8 cellular contexts compared by ENCODE assay signal in the genomic region with DNA sequence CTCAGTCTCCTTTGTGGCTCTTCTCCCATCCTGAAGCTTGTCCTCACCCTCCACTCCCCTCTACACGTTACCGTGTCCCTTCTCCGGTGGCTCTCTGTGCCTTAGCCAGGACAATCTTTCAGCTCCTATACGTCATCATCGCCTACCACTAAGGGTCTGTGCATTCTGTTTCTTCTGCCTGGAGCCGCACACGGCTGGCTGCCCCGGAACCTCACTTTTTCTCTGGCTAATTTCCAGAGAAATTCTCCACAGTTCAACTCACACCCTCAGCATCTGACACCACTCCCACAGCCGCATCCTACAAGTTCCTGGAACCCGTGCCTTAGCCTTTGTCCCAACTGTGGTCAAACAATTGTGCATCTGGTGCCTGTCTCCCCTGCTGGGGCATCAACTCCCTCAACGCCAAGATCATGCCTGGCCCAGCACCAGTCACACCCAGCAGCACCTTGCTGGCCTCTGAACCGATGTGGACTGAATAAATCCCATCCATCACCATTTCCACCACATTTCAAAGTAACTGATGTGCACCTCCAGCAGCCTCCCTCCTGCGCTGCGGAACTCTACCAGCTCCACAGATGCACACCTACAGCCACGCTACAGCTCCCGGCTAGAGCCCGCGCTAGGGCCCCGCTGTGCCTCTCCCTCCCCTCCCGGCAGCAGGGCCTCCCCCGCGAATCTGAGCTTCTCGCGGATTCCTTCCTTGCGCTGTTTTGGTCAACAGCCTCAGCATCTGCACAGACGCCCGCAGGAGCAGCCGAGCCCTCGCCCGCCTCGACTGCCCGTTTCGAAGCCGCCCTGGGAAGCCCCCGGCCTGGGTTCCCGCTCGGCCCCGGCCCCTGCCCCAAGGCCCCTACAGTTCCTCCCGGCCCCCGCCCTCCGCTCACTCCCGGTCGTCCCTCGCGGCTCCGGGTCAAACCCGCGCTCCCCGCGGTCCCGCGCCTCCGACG. TPM values are rescaled to one million over a fixed set of nuclear protein-coding genes. Genes with fewer than 3 reads are reported as not detected.
DNase-seq lines count a peak whose midpoint lies in the region; ATAC-seq and TF ChIP-seq lines count a peak whose summit lies in the region.

No MANE protein-coding gene starts in this region.

- H3K9me3 Mint-ChIP-seq in T-helper 1 cell treated with Interleukin-12 subunit alpha and Interleukin-12 subunit beta and Interleukin-4 antibody, amounts not matched to agents 30 μg/mL and 1 μg/mL, for 36 hours, result no peaks in the 10 kb centered on the region

- H3K27me3 ChIP-seq in mammary epithelial cell (ENCODE audit: insufficient read depth, low read length) (no peaks in the 10 kb centered on the region), layer of hippocampus (ENCODE audit: control insufficient read depth, insufficient read depth, low read length) (no peaks in the 10 kb centered on the region)

- DNase-seq in DMS79 treated with DMSO at 0.1 percent for 48 hours (lab: John Stamatoyannopoulos, UW) (peak; percentile 80), HuH-7 (ENCODE audit: low spot score) (peak; percentile 49), mammary epithelial cell (peak; percentile 38), ureter (ENCODE audit: low spot score) (no peak)
- peak; percentile 51 for DNase-seq in stimulated activated CD4-positive, alpha-beta T cell treated with anti-CD3 and anti-CD28 coated beads, Interleukin-1b, Interleukin-23, amount 100 ng/mL, for 48 hours

- intact Hi-C loops in mammary epithelial cell (cut with micrococcal nuclease), result loop anchor here (5.0 to 10.0 kb wide), 2 partner anchors 67 to 195 kb away; partner anchors contain the start of gene LAMP1

- H3K4me1 Mint-ChIP-seq in T-helper 1 cell treated with Interleukin-12 subunit alpha and Interleukin-12 subunit beta and Interleukin-4 antibody, amounts not matched to agents 30 μg/mL and 1 μg/mL, for 36 hours (ENCODE audit: low read depth), result peaks cover 33% of the 10 kb centered on the region

- no peaks in the 10 kb centered on the region for H3K27me3 Mint-ChIP-seq in T-helper 1 cell treated with Interleukin-12 subunit alpha and Interleukin-12 subunit beta and Interleukin-4 antibody, amounts not matched to agents 30 μg/mL and 1 μg/mL, for 36 hours (ENCODE audit: low read depth)

- H4K20me1 ChIP-seq in mammary epithelial cell (ENCODE audit: insufficient read depth, low read length), result peaks cover 7% of the 10 kb centered on the region

- H3K27ac ChIP-seq in mammary epithelial cell (ENCODE audit: insufficient read depth, low read depth, low read length) (peak overlapping the region; percentile 26), layer of hippocampus (ENCODE audit: low read depth, low read length) (peak overlapping the region; percentile 78)

- H3K4me3 Mint-ChIP-seq in T-helper 1 cell treated with Interleukin-12 subunit alpha and Interleukin-12 subunit beta and Interleukin-4 antibody, amounts not matched to agents 30 μg/mL and 1 μg/mL, for 36 hours, result peak overlapping the region; percentile 91

- dilution Hi-C loops in mammary epithelial cell (cut with HindIII; ENCODE audit: low sequenced_read_pairs), result loop anchor here (5.0 kb wide), 1 partner anchor 83 kb away; no protein-coding TSS in a partner anchor

- H3K4me1 ChIP-seq in mammary epithelial cell (ENCODE audit: insufficient read depth, low read length), result peaks cover 35% of the 10 kb centered on the region

- peak overlapping the region; percentile 65 for H3K9ac ChIP-seq in mammary epithelial cell (ENCODE audit: insufficient read depth, low read length)

- TF ChIP-seq CTCF in mammary epithelial cell (conservative IDR thresholded peaks at IDR 0.05 in 1 of 2, IDR thresholded peaks at IDR 0.05 in 1 of 2; ENCODE audit: extremely low read depth in 1 of 2, insufficient read depth in 1 of 2, low read depth in 1 of 2, low read length in 2 of 2), result no peak

- peak overlapping the region; percentile 78 to 87 (median 79) for H3K4me3 ChIP-seq in mammary epithelial cell (replicated peaks in 1 of 3; ENCODE audit: insufficient read depth in 1 of 3, low read depth in 2 of 3, low read length in 3 of 3)

- CTCF ChIA-PET in mammary epithelial cell (lab: Charles Lee; ENCODE audit: low non-redundant PET), result interaction anchor here (0.6 to 0.7 kb wide), 2 partner anchors 72 to 378 kb away, joined by 3 to 4 read pairs; no protein-coding TSS in a partner anchor

- peak overlapping the region; percentile 64 for H3K27ac Mint-ChIP-seq in T-helper 1 cell treated with Interleukin-12 subunit alpha and Interleukin-12 subunit beta and Interleukin-4 antibody, amounts not matched to agents 30 μg/mL and 1 μg/mL, for 36 hours

- 2% methylated on average over 28 of the region's 54 CpGs for WGBS in mammary epithelial cell (ENCODE audit: low coverage, missing lambda C conversion rate)

- H3K9me3 ChIP-seq in mammary epithelial cell (replicated peaks; ENCODE audit: insufficient read depth, low read length), result no peaks in the 10 kb centered on the region

- H3K79me2 ChIP-seq in mammary epithelial cell (ENCODE audit: insufficient read depth, low read length), result peaks cover 93% of the 10 kb centered on the region

- no TSS peak for BruUV-seq in mammary epithelial cell (replicated peaks; lab: Mats Ljungman, UMichigan)

- in situ Hi-C loops in mammary epithelial cell (cut with MboI; ENCODE audit: low sequenced_read_pairs in 2 of 2), result no loop called here

- peak overlapping the region; percentile 86 for H2AFZ ChIP-seq in mammary epithelial cell (ENCODE audit: low read depth, low read length)

- peak overlapping the region; percentile 86 for H3K4me2 ChIP-seq in mammary epithelial cell (ENCODE audit: insufficient read depth, low read depth, low read length)

- no peaks in the 10 kb centered on the region for H3K36me3 Mint-ChIP-seq in T-helper 1 cell treated with Interleukin-12 subunit alpha and Interleukin-12 subunit beta and Interleukin-4 antibody, amounts not matched to agents 30 μg/mL and 1 μg/mL, for 36 hours (ENCODE audit: low read depth)

- peak; percentile 26 for ATAC-seq in GM21528 (IDR thresholded peaks at IDR 0.05; ENCODE audit: low FRiP score, unreplicated experiment)

- peaks cover 2% of the 10 kb centered on the region for H3K36me3 ChIP-seq in mammary epithelial cell (ENCODE audit: insufficient read depth, low read length)

RNA-seq across cellular contexts. Expression of gene DCUN1D2, which starts 0.7 kb away (rescaled TPM):
- 10 to 100 TPM; 11.3 to 21.6 TPM for total RNA-seq in mammary epithelial cell
- 6.4 TPM for polyA plus RNA-seq in mammary epithelial cell
- 2.6 TPM for polyA minus RNA-seq in mammary epithelial cell
- 20.6 TPM for total RNA-seq in ureter

RNA-seq across cellular contexts. Expression of gene ADPRHL1, which starts 36.5 kb away (rescaled TPM):
- total RNA-seq in mammary epithelial cell (1 to 10 TPM; 1.2 TPM), ureter (4.2 TPM)
- 1.1 TPM for polyA plus RNA-seq in mammary epithelial cell
- 1.2 TPM for polyA minus RNA-seq in mammary epithelial cell
